9 cellular contexts compared by ENCODE assay signal in the genomic region with DNA sequence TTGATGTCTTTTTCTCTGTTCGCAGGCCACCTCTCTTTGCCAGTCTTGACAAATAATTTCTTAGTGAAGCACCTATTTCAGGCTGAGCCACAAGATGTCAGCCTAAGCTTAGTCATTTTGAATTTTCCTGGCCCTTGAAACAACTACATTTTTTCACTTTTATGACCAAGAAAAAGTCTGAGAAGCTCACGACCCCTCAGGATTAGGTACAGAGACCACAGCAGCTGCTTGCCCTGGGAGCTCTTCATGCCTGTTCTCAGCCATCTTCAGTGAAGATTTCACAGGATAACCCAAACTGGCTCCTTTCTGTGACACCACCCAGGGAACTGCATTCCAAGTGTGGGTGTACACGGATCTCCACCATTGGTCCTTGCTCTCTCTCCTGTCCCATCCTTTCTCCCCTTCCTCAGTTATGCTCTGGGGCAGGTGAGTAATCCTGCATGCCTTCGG. TPM values are rescaled to one million over a fixed set of nuclear protein-coding genes. Genes with fewer than 3 reads are reported as not detected.
DNase-seq lines count a peak whose midpoint lies in the region; ATAC-seq and TF ChIP-seq lines count a peak whose summit lies in the region.
"Had no signal": no experiment of that assay in that cellular context is flagged by ENCODE, and none has a peak within 500 bp of the region (broad histone marks: within the 10 kb centered on the region; RNA-seq: fewer than 3 reads in every experiment).

No MANE protein-coding gene starts in this region.

- H3K4me1 Mint-ChIP-seq in endodermal cell: no peaks in the 10 kb centered on the region
- H3K4me1 Mint-ChIP-seq in nephron: peaks cover 6% of the 10 kb centered on the region

- peaks cover 17% of the 10 kb centered on the region for H3K9me3 ChIP-seq in endodermal cell (ENCODE audit: control insufficient read depth, low read length)

- DNase-seq in NCI-H82 (lab: John Stamatoyannopoulos, UW) (peak; percentile 46), NCI-H82 treated with DMSO at 0.1 percent for 48 hours (lab: John Stamatoyannopoulos, UW; ENCODE audit: unreplicated experiment) (no peak), NCI-H2171 treated with DMSO at 0.1 percent for 48 hours (lab: John Stamatoyannopoulos, UW) (peak; percentile 43), endodermal cell (peak; percentile 62), mesenteric fat pad (ENCODE audit: low spot score) (no peak)
- DNase-seq in stimulated activated CD8-positive, alpha-beta memory T cell treated with anti-CD3 and anti-CD28 coated beads, Interleukin-4, amount 100 ng/mL, for 48 hours: no peak

- 56 to 83% methylated on average over 3 to 4 of the region's 4 CpGs for WGBS in endodermal cell (ENCODE audit: insufficient coverage in 1 of 2, insufficient read length in 1 of 2), 2 experiments

- no peak overlapping the region for H3K4me3 ChIP-seq in endodermal cell (ENCODE audit: low read length)
- H3K4me3 ChIP-seq: BLaER1 treated with 17β-estradiol and CSF1 and Interleukin-3, amounts not matched to agents 10 nM and 100 nM had no signal

- TF ChIP-seq CTCF in endodermal cell (conservative IDR thresholded peaks at IDR 0.05) (peak; percentile 80), nephron (IDR thresholded peaks at IDR 0.05; ENCODE audit: unreplicated experiment in 3 of 3) (peak; percentile 53 to 68 (median 67))

- no peak overlapping the region for H3K9ac ChIP-seq in endodermal cell (ENCODE audit: extremely low read depth, low read length, poor library complexity, severe bottlenecking)
- H3K9ac ChIP-seq: BLaER1 treated with 17β-estradiol and CSF1 and Interleukin-3, amounts not matched to agents 10 nM and 100 nM had no signal

- peaks cover 12% of the 10 kb centered on the region for H3K9me3 Mint-ChIP-seq in endodermal cell
- peaks cover 5% of the 10 kb centered on the region for H3K9me3 Mint-ChIP-seq in nephron

- ATAC-seq in HG03097 (IDR thresholded peaks at IDR 0.05; ENCODE audit: low FRiP score, unreplicated experiment): no peak

- no peaks in the 10 kb centered on the region for H3K27me3 ChIP-seq in endodermal cell (ENCODE audit: control insufficient read depth, insufficient read depth, low read length, poor library complexity, severe bottlenecking)
- H3K27me3 ChIP-seq: BLaER1 treated with 17β-estradiol and CSF1 and Interleukin-3, amounts not matched to agents 10 nM and 100 nM had no signal

- H3K4me1 ChIP-seq in endodermal cell (ENCODE audit: control insufficient read depth, insufficient read depth, low read length): no peaks in the 10 kb centered on the region

- H3K36me3 ChIP-seq in endodermal cell (ENCODE audit: control insufficient read depth, insufficient read depth, low read length): no peaks in the 10 kb centered on the region

- H3K27me3 Mint-ChIP-seq in endodermal cell (ENCODE audit: insufficient read depth): no peaks in the 10 kb centered on the region
- H3K27me3 Mint-ChIP-seq in nephron (ENCODE audit: low read depth): no peaks in the 10 kb centered on the region

- H3K36me3 Mint-ChIP-seq in endodermal cell (ENCODE audit: low read depth) (no peaks in the 10 kb centered on the region), nephron (ENCODE audit: low read depth) (no peaks in the 10 kb centered on the region)

- H3K27ac Mint-ChIP-seq in endodermal cell (no peak overlapping the region), nephron (no peak overlapping the region)

- H3K27ac ChIP-seq in endodermal cell (ENCODE audit: low read depth, low read length): no peak overlapping the region
- H3K27ac ChIP-seq: BLaER1 treated with 17β-estradiol and CSF1 and Interleukin-3, amounts not matched to agents 10 nM and 100 nM had no signal

- H3K4me3 Mint-ChIP-seq in endodermal cell (no peak overlapping the region), nephron (no peak overlapping the region)

RNA-seq across cellular contexts. Expression of a gene that starts 38.4 kb away (rescaled TPM):
- total RNA-seq in endodermal cell (1 to 10 TPM; 1.6 TPM), mesenteric fat pad (6.5 TPM)
- polyA plus RNA-seq in endodermal cell (2013, experiment 1 of 2): 1.3 TPM
- polyA plus RNA-seq in endodermal cell (2013, experiment 2 of 2): 0.62 TPM

Comparison
In these comparisons a context has a peak if more than half of its experiments do, and no peak if none do; other contexts are left out.
1. DNase-seq: peak in NCI-H82 (single experiment), NCI-H2171 treated with DMSO at 0.1 percent for 48 hours (single experiment) and endodermal cell (single experiment); none in NCI-H82 treated with DMSO at 0.1 percent for 48 hours (single experiment), mesenteric fat pad (single experiment) and stimulated activated CD8-positive, alpha-beta memory T cell treated with anti-CD3 and anti-CD28 coated beads, Interleukin-4, amount 100 ng/mL, for 48 hours (single experiment).